8 cellular contexts compared by ENCODE assay signal in genomic region chr1:224497714-224498573, GRCh38.
DNase-seq lines count a peak whose midpoint lies in the region; ATAC-seq and TF ChIP-seq lines count a peak whose summit lies in the region.

No MANE protein-coding gene starts in this region.

- H3K79me1 ChIP-seq in neuronal stem cell (ENCODE audit: low read depth, low read length): no peaks in the 10 kb centered on the region

- H4K91ac ChIP-seq in neuronal stem cell (ENCODE audit: low read depth, low read length, poor library complexity): no peak overlapping the region

- DNase-seq in NAMALWA (ENCODE audit: low spot score): peak; percentile 13
- DNase-seq in activated CD8-positive, alpha-beta memory T cell treated with anti-CD3 and anti-CD28 coated beads for 48 hours (ENCODE audit: low read depth in 2 of 3, low spot score in 2 of 3): peak; percentile 28 to 42 (median 40)
- no peak for DNase-seq in esophagus muscularis mucosa (ENCODE audit: extremely low spot score)
- no peak for DNase-seq in neuronal stem cell (ENCODE audit: low spot score)
- DNase-seq in thoracic aorta (ENCODE audit: low spot score): no peak
- DNase-seq in NCI-H146 treated with DMSO at 0.1 percent for 48 hours (lab: John Stamatoyannopoulos, UW; ENCODE audit: unreplicated experiment): no peak

- no peak overlapping the region for H3K23ac ChIP-seq in neuronal stem cell (ENCODE audit: low read depth, low read length, poor library complexity)

- H4K8ac ChIP-seq in neuronal stem cell (ENCODE audit: low read depth, low read length): no peak overlapping the region

- H3K4me3 ChIP-seq in esophagus muscularis mucosa: no peak overlapping the region
- peak overlapping the region in 1 of 2 donors; percentile 24 for H3K4me3 ChIP-seq in neuronal stem cell (ENCODE audit: low read length in 2 of 2)
- H3K4me3 ChIP-seq in thoracic aorta: peak overlapping the region; percentile 6

- no peak overlapping the region for H2BK12ac ChIP-seq in neuronal stem cell (ENCODE audit: low read length)

- H3K27me3 ChIP-seq in esophagus muscularis mucosa (no peaks in the 10 kb centered on the region), neuronal stem cell (ENCODE audit: control insufficient read depth in 3 of 3, insufficient read depth in 3 of 3, low read depth in 1 of 3, low read length in 3 of 3) (peaks cover 0 to 2% (median 0%) of the 10 kb centered on the region in 3 experiments), thoracic aorta (replicated peaks; ENCODE audit: insufficient read depth) (no peaks in the 10 kb centered on the region)

- H3K36me3 ChIP-seq in esophagus muscularis mucosa (no peaks in the 10 kb centered on the region), neuronal stem cell (replicated peaks in 1 of 2; ENCODE audit: control insufficient read depth in 2 of 2, insufficient read depth in 2 of 2, low read length in 2 of 2) (no peaks in the 10 kb centered on the region), thoracic aorta (no peaks in the 10 kb centered on the region)

- no peak overlapping the region for H3K9ac ChIP-seq in neuronal stem cell (ENCODE audit: low read depth, low read length, poor library complexity)

- H3K14ac ChIP-seq in neuronal stem cell (ENCODE audit: low read length): no peak overlapping the region

- H3K4me2 ChIP-seq in neuronal stem cell (ENCODE audit: insufficient read depth, low read length, poor library complexity, severe bottlenecking): no peak overlapping the region

- no peak for TF ChIP-seq CTCF in esophagus muscularis mucosa (IDR thresholded peaks at IDR 0.05)
- no peak for TF ChIP-seq CTCF in thoracic aorta (IDR thresholded peaks at IDR 0.05)

- H3K4ac ChIP-seq in neuronal stem cell (ENCODE audit: low read length): no peak overlapping the region

- H2BK5ac ChIP-seq in neuronal stem cell (ENCODE audit: low read length): no peak overlapping the region

- H3K18ac ChIP-seq in neuronal stem cell (ENCODE audit: low read length): no peak overlapping the region

- intact Hi-C loops in esophagus muscularis mucosa (cut with DNase I): no loop called here

- no peak for TF ChIP-seq EP300 in esophagus muscularis mucosa (IDR thresholded peaks at IDR 0.05)

- no peaks in the 10 kb centered on the region for H3K9me3 ChIP-seq in esophagus muscularis mucosa
- H3K9me3 ChIP-seq in neuronal stem cell (replicated peaks in 1 of 2; ENCODE audit: control insufficient read depth in 2 of 2, insufficient read depth in 1 of 2, low read depth in 1 of 2, low read length in 2 of 2): peaks cover 6 to 7% of the 10 kb centered on the region in 2 donors
- no peaks in the 10 kb centered on the region for H3K9me3 ChIP-seq in thoracic aorta

- H2AFZ ChIP-seq in neuronal stem cell (ENCODE audit: low read length): peak overlapping the region; percentile 92

- H2BK15ac ChIP-seq in neuronal stem cell (ENCODE audit: low read length): no peak overlapping the region

- H3K27ac ChIP-seq in esophagus muscularis mucosa (replicated peaks in 1 of 4): peak overlapping the region; percentile 50 to 62 (median 58)
- H3K27ac ChIP-seq in neuronal stem cell (replicated peaks; ENCODE audit: low read length): peak overlapping the region; percentile 43
- H3K27ac ChIP-seq in thoracic aorta: peak overlapping the region; percentile 58 to 66

- no peak overlapping the region for H2AK5ac ChIP-seq in neuronal stem cell (ENCODE audit: low read depth, low read length)

- H3K4me1 ChIP-seq in esophagus muscularis mucosa (peaks cover 25 to 33% (median 31%) of the 10 kb centered on the region in 4 donors), neuronal stem cell (ENCODE audit: control insufficient read depth in 2 of 2, insufficient read depth in 1 of 2, low read depth in 1 of 2, low read length in 2 of 2) (peaks cover 18 to 21% of the 10 kb centered on the region in 2 donors), thoracic aorta (ENCODE audit: control insufficient read depth in 1 of 2, low read depth in 2 of 2) (peaks cover 15 to 32% of the 10 kb centered on the region in 2 donors)

- no peak for TF ChIP-seq POLR2A in esophagus muscularis mucosa (IDR thresholded peaks at IDR 0.05; ENCODE audit: low read depth)

- ATAC-seq in GM18499 (IDR thresholded peaks at IDR 0.05; ENCODE audit: insufficient read depth, unreplicated experiment) (peak; percentile 89), HG02571 (IDR thresholded peaks at IDR 0.05; ENCODE audit: unreplicated experiment) (peak; percentile 97), thoracic aorta (ENCODE audit: insufficient number of reproducible peaks, low FRiP score, low read depth) (peak; percentile 63)

- no peak overlapping the region for H2BK120ac ChIP-seq in neuronal stem cell (ENCODE audit: low read depth, low read length)

- 15% methylated on average over 2 of the region's 3 CpGs for whole genome bisulfite sequencing in esophagus muscularis mucosa
- WGBS in neuronal stem cell (ENCODE audit: extremely low coverage in 2 of 2, insufficient read length in 2 of 2, insufficient replicate concordance in 1 of 2), 2 donors: no CpG with 5 or more reads among the region's 3 CpGs

Comparison
In these comparisons a context has a peak if more than half of its experiments do, and no peak if none do; other contexts are left out.
1. DNase-seq: peak in NAMALWA (single experiment) and activated CD8-positive, alpha-beta memory T cell treated with anti-CD3 and anti-CD28 coated beads for 48 hours (3 of 3); none in esophagus muscularis mucosa (single experiment), neuronal stem cell (single experiment), thoracic aorta (single experiment) and NCI-H146 treated with DMSO at 0.1 percent for 48 hours (single experiment).
2. Peak in every context shown above with its lines, with median percentiles within 50 percentile points of each other: ATAC-seq and H3K27ac ChIP-seq.